8 cellular contexts compared by ENCODE assay signal in the genomic region with DNA sequence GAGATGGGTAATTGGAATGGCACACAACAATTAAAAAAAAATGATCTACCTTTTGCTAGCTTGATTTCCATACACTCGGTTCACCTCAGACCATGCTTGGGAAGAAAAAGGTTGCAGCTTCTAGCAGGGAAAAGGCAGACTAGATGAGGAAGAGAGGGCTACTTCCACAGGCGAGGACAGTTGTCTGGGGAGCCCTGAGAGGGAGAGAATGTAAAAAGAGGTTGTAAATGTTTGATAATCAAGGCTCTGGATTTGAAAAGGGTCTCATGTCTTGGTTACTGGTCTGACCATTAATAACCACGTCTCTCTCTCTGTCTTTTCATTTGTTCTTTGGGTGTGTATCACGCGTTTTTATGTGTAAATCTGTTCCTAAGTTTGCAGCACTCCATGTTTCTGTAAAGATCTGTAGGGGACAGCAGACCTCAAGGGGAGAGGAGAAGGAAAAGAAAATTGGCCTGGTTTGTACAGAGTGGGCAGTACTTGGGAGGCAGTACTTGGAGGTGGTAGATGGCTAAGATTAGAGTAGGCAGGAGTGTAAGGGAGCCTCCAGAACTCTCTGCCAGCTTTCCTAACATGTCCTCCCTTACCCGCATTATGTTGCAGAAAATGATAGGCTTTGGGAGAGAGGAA. TPM values are rescaled to one million over a fixed set of nuclear protein-coding genes. Genes with fewer than 3 reads are reported as not detected.
DNase-seq lines count a peak whose midpoint lies in the region; ATAC-seq and TF ChIP-seq lines count a peak whose summit lies in the region.

No MANE protein-coding gene starts in this region.

- H3K27ac ChIP-seq in 22Rv1 (peak overlapping the region; percentile 74), heart left ventricle (peak overlapping the region in 11 of 12 donors; percentile 48 to 84 (median 76)), psoas muscle (peak overlapping the region; percentile 67)

- POLR2A ChIA-PET in activated CD4-positive, alpha-beta memory T cell treated with anti-CD3 and anti-CD28 coated beads, Interleukin-2, amount 10 ng/mL, durations not matched to agents 7 days and 5 days (lab: Charles Lee): interaction anchor here (0.5 to 1.3 kb wide), 2 partner anchors 264 to 668 kb away, joined by 3 read pairs; partner anchors contain the start of gene ZMAT1

- ATAC-seq in GM18502 (IDR thresholded peaks at IDR 0.05; ENCODE audit: poor library complexity, unreplicated experiment): peak; percentile 14
- ATAC-seq in HG03280 (IDR thresholded peaks at IDR 0.05; ENCODE audit: unreplicated experiment): peak; percentile 3
- ATAC-seq in heart left ventricle: peak in 2 of 4 donors; percentile 23 to 31
- ATAC-seq in psoas muscle: peak in 3 of 4 donors; percentile 34 to 66 (median 49)
- ATAC-seq in GM21423 (IDR thresholded peaks at IDR 0.05; ENCODE audit: unreplicated experiment): no peak

- no peaks in the 10 kb centered on the region for H3K27me3 Mint-ChIP-seq in activated CD4-positive, alpha-beta memory T cell treated with anti-CD3 and anti-CD28 coated beads, Interleukin-2, amount 10 ng/mL, durations not matched to agents 7 days and 5 days

- DNase-seq in activated CD4-positive, alpha-beta memory T cell treated with anti-CD3 and anti-CD28 coated beads, Interleukin-2, amount 10 ng/mL, durations not matched to agents 7 days and 5 days: no peak
- DNase-seq in heart left ventricle: no peak
- DNase-seq in psoas muscle: no peak
- no peak for DNase-seq in LoVo (ENCODE audit: low spot score)

- H3K36me3 Mint-ChIP-seq in activated CD4-positive, alpha-beta memory T cell treated with anti-CD3 and anti-CD28 coated beads, Interleukin-2, amount 10 ng/mL, durations not matched to agents 7 days and 5 days (ENCODE audit: low read depth): peaks cover 20% of the 10 kb centered on the region

- H3K4me1 ChIP-seq in heart left ventricle (peaks cover 0 to 11% (median 0%) of the 10 kb centered on the region in 12 donors), psoas muscle (no peaks in the 10 kb centered on the region)

- H3K4me3 Mint-ChIP-seq in activated CD4-positive, alpha-beta memory T cell treated with anti-CD3 and anti-CD28 coated beads, Interleukin-2, amount 10 ng/mL, durations not matched to agents 7 days and 5 days: peak overlapping the region; percentile 99

- H3K9me3 Mint-ChIP-seq in activated CD4-positive, alpha-beta memory T cell treated with anti-CD3 and anti-CD28 coated beads, Interleukin-2, amount 10 ng/mL, durations not matched to agents 7 days and 5 days: no peaks in the 10 kb centered on the region

- H3K27ac Mint-ChIP-seq in activated CD4-positive, alpha-beta memory T cell treated with anti-CD3 and anti-CD28 coated beads, Interleukin-2, amount 10 ng/mL, durations not matched to agents 7 days and 5 days: peak overlapping the region; percentile 73

- H3K27me3 ChIP-seq in heart left ventricle (no peaks in the 10 kb centered on the region), psoas muscle (ENCODE audit: insufficient read depth in 3 of 3, low read length in 2 of 3) (no peaks in the 10 kb centered on the region)

- intact Hi-C loops in heart left ventricle (cut with DNase I): loop anchor here in 5 of 10 donors (2.0 to 10.0 kb wide), 6 partner anchors 52 to 115 kb away; partner anchors contain the start of genes GPRASP1 (in 3 of the 5) and GPRASP2 (in 3 of the 5)
- intact Hi-C loops in psoas muscle (cut with DNase I): loop anchor here in 1 of 2 donors (10.0 kb wide), 1 partner anchor 115 kb away; the partner anchor contains the start of gene GPRASP2

- TF ChIP-seq CTCF in 22Rv1 (IDR thresholded peaks at IDR 0.05) (no peak), heart left ventricle (IDR thresholded peaks at IDR 0.05) (no peak), psoas muscle (IDR thresholded peaks at IDR 0.05) (no peak)

- peak overlapping the region; percentile 25 to 90 (median 62) for H3K4me3 ChIP-seq in heart left ventricle
- peak overlapping the region; percentile 75 for H3K4me3 ChIP-seq in psoas muscle

- CTCF ChIA-PET in activated CD4-positive, alpha-beta memory T cell treated with anti-CD3 and anti-CD28 coated beads, Interleukin-2, amount 10 ng/mL, durations not matched to agents 7 days and 5 days (lab: Charles Lee): no interaction called here

- 3 to 36% (median 20%) methylated on average over 6 of the region's 6 CpGs for WGBS in heart left ventricle, 4 donors
- WGBS in psoas muscle, 3 donors: 1 to 24% (median 2%) methylated on average over 6 of the region's 6 CpGs

- peaks cover 20% of the 10 kb centered on the region for H3K4me1 Mint-ChIP-seq in activated CD4-positive, alpha-beta memory T cell treated with anti-CD3 and anti-CD28 coated beads, Interleukin-2, amount 10 ng/mL, durations not matched to agents 7 days and 5 days

- H3K9me3 ChIP-seq in heart left ventricle (no peaks in the 10 kb centered on the region), psoas muscle (no peaks in the 10 kb centered on the region)

- H3K36me3 ChIP-seq in heart left ventricle: peaks cover 0 to 8% (median 0%) of the 10 kb centered on the region in 9 donors
- H3K36me3 ChIP-seq in psoas muscle (ENCODE audit: insufficient read depth in 1 of 2, low read depth in 1 of 2): no peaks in the 10 kb centered on the region

- TF ChIP-seq POLR2A in heart left ventricle (IDR thresholded peaks at IDR 0.05): no peak

RNA-seq across cellular contexts. Expression of gene ARMCX5, which starts 0.8 kb away (rescaled TPM):
- 1 to 10 TPM; 5.3 TPM for total RNA-seq in activated CD4-positive, alpha-beta memory T cell treated with anti-CD3 and anti-CD28 coated beads, Interleukin-2, amount 10 ng/mL, durations not matched to agents 7 days and 5 days
- total RNA-seq in heart left ventricle (1 to 10 TPM; 3.0 to 7.6 (median 5.5) TPM), psoas muscle (1 to 10 TPM; 2.9 to 7.4 (median 3.9) TPM)
- polyA plus RNA-seq in heart left ventricle (10 to 100 TPM in 1 of 2 donors, 1 to 10 TPM in 1; 1.7 to 10.5 TPM), psoas muscle (1 to 10 TPM; 2.4 to 4.2 (median 2.9) TPM)

RNA-seq across cellular contexts. Expression of gene GPRASP1, which starts 51.2 kb away (rescaled TPM):
- 1 to 10 TPM; 1.6 TPM for total RNA-seq in activated CD4-positive, alpha-beta memory T cell treated with anti-CD3 and anti-CD28 coated beads, Interleukin-2, amount 10 ng/mL, durations not matched to agents 7 days and 5 days
- 1 to 10 TPM; 2.2 to 9.7 (median 7.3) TPM for total RNA-seq in heart left ventricle
- polyA plus RNA-seq in heart left ventricle: 1 to 10 TPM; 1.4 to 4.0 TPM
- total RNA-seq in psoas muscle: 1 to 10 TPM; 1.2 to 7.2 (median 2.5) TPM
- polyA plus RNA-seq in psoas muscle: under 1 TPM; 0.43 to 0.89 (median 0.84) TPM
